In the genomic region with DNA sequence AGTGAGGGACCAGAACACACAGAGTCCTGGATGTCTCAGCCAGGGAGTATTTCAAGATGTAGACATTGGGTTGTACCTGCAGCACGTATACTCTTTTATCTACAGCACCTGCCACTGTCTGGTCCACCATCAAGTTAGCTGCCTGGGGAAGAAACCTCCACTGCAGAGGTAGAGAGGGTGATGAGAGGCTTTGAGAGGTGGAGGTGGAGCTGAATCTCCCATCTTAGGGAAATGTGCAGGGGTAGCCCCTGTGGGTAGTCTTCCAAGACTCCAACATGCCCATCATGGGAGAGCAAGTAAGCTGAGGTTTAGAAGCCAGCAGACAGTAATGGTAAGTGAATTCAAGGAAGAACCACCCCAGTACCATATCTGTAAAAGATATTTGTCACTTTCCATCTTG, we compare ENCODE assay signal across 34 cellular contexts.
"Had no signal": no experiment of that assay in that cellular context is flagged by ENCODE, and none has a peak within 500 bp of the region (broad histone marks: within the 10 kb centered on the region; RNA-seq: fewer than 3 reads in every experiment).

No MANE protein-coding gene starts in this region.

- H3K9me3 ChIP-seq: adrenal gland, body of pancreas, breast epithelium had no signal

- ATAC-seq: activated CD8-positive, alpha-beta T cell treated with anti-CD3 and anti-CD28 coated beads for 36 hours; activated naive CD4-positive, alpha-beta T cell treated with anti-CD3 and anti-CD28 coated beads, Interleukin-2, amount 50 U/mL, for 72 hours; activated T-cell treated with anti-CD3 and anti-CD28 coated beads, Interleukin-2, amount 50 U/mL, for 4 hours; activated T-cell treated with anti-CD3 and anti-CD28 coated beads, Interleukin-2, amount 50 U/mL, for 72 hours; activated T-helper 17 cell treated with anti-CD3 and anti-CD28 coated beads, Interleukin-2, amount 50 U/mL, for 72 hours; body of pancreas had no signal

- H3K4me1 Mint-ChIP-seq: activated B cell treated with CpG ODN at 0.5 μM for 24 hours; activated naive CD8-positive, alpha-beta T cell treated with anti-CD3 and anti-CD28 coated beads for 36 hours; activated T-helper 17 cell treated with anti-CD3 and anti-CD28 coated beads, Interleukin-2, amount 50 U/mL, for 72 hours had no signal

- H3K36me3 ChIP-seq: adrenal gland, brain microvascular endothelial cell, breast epithelium had no signal

- H3K4me3 Mint-ChIP-seq: activated B cell treated with CpG ODN at 0.5 μM for 24 hours; activated CD4-positive, alpha-beta memory T cell treated with anti-CD3 and anti-CD28 coated beads for 36 hours; activated CD8-positive, alpha-beta T cell treated with anti-CD3 and anti-CD28 coated beads for 36 hours; activated naive CD4-positive, alpha-beta T cell treated with anti-CD3 and anti-CD28 coated beads for 36 hours; activated naive CD8-positive, alpha-beta T cell treated with anti-CD3 and anti-CD28 coated beads for 36 hours; activated T-cell treated with anti-CD3 and anti-CD28 coated beads, Interleukin-2, amount 50 U/mL, for 4 hours; activated T-cell treated with anti-CD3 and anti-CD28 coated beads, Interleukin-2, amount 50 U/mL, for 72 hours; activated T-helper 1 cell treated with anti-CD3 and anti-CD28 coated beads, Interleukin-12 subunit alpha, Interleukin-12 subunit beta, Interleukin-2, Interleukin-4 antibody, amounts not matched to agents 30 ng/mL and 10 ng/mL and 1 ng/mL, durations not matched to agents 14 hours and 24 hours and 36 hours; activated T-helper 17 cell treated with anti-CD3 and anti-CD28 coated beads, Interleukin-2, amount 50 U/mL, for 72 hours; T-helper 1 cell treated with Interleukin-12 subunit alpha and Interleukin-12 subunit beta and Interleukin-4 antibody, amounts not matched to agents 30 μg/mL and 1 μg/mL, for 36 hours; T-helper 2 cell treated with Interferon-gamma antibody and Interleukin-4, amounts not matched to agents 5 μg/mL and 100 μg/mL, for 36 hours had no signal

- H3K27ac Mint-ChIP-seq: activated B cell treated with CpG ODN at 0.5 μM for 24 hours; activated CD4-positive, alpha-beta memory T cell treated with anti-CD3 and anti-CD28 coated beads for 36 hours; activated CD8-positive, alpha-beta T cell treated with anti-CD3 and anti-CD28 coated beads for 36 hours; activated naive CD4-positive, alpha-beta T cell treated with anti-CD3 and anti-CD28 coated beads for 36 hours; activated naive CD4-positive, alpha-beta T cell treated with anti-CD3 and anti-CD28 coated beads, Interleukin-2, amount 50 U/mL, for 72 hours; activated naive CD8-positive, alpha-beta T cell treated with anti-CD3 and anti-CD28 coated beads for 36 hours; activated T-cell treated with anti-CD3 and anti-CD28 coated beads, Interleukin-2, amount 50 U/mL, for 72 hours; activated T-helper 1 cell treated with anti-CD3 and anti-CD28 coated beads, Interleukin-12 subunit alpha, Interleukin-12 subunit beta, Interleukin-2, Interleukin-4 antibody, amounts not matched to agents 30 ng/mL and 10 ng/mL and 1 ng/mL, durations not matched to agents 14 hours and 24 hours and 36 hours; activated T-helper 17 cell treated with anti-CD3 and anti-CD28 coated beads, Interleukin-2, amount 50 U/mL, for 72 hours; T-helper 1 cell treated with Interleukin-12 subunit alpha and Interleukin-12 subunit beta and Interleukin-4 antibody, amounts not matched to agents 30 μg/mL and 1 μg/mL, for 36 hours; T-helper 2 cell treated with Interferon-gamma antibody and Interleukin-4, amounts not matched to agents 5 μg/mL and 100 μg/mL, for 36 hours had no signal

- DNase-seq: activated B cell treated with CpG ODN at 0.5 μM for 24 hours; activated CD4-positive, alpha-beta memory T cell treated with anti-CD3 and anti-CD28 coated beads for 36 hours; activated CD4-positive, alpha-beta T cell treated with anti-CD3 and anti-CD28 coated beads for 48 hours; activated CD4-positive, alpha-beta T cell treated with anti-CD3 and anti-CD28 coated beads, Interleukin-2, amount 50 U/mL, for 1 hour; activated CD4-positive, alpha-beta T cell treated with anti-CD3 and anti-CD28 coated beads, Interleukin-2, amount 50 U/mL, for 4 hours; activated CD4-positive, CD25-positive, alpha-beta regulatory T cell treated with anti-CD3 and anti-CD28 coated beads, Interleukin-2, amount 50 U/mL, for 72 hours; activated CD8-positive, alpha-beta memory T cell treated with anti-CD3 and anti-CD28 coated beads, Interleukin-2, amount 50 U/mL, for 4 hours; activated CD8-positive, alpha-beta T cell treated with anti-CD3 and anti-CD28 coated beads for 36 hours; activated effector memory CD4-positive, alpha-beta T cell treated with anti-CD3 and anti-CD28 coated beads, Interleukin-2, amount 50 U/mL, for 16 hours; activated gamma-delta T cell treated with Interleukin-2 at 50 U/mL for 16 hours; activated naive CD4-positive, alpha-beta T cell; activated naive CD4-positive, alpha-beta T cell treated with anti-CD3 and anti-CD28 coated beads for 36 hours; activated naive CD4-positive, alpha-beta T cell treated with anti-CD3 and anti-CD28 coated beads, Interleukin-2, amount 50 U/mL, for 16 hours; activated naive CD8-positive, alpha-beta T cell treated with anti-CD3 and anti-CD28 coated beads for 36 hours; activated T-cell treated with anti-CD3 and anti-CD28 coated beads for 4 hours; activated T-cell treated with anti-CD3 and anti-CD28 coated beads, Interleukin-2, amount 50 U/mL, for 1 hour; activated T-cell treated with anti-CD3 and anti-CD28 coated beads, Interleukin-2, amount 50 U/mL, for 4 hours; activated T-cell treated with anti-CD3 and anti-CD28 coated beads, Interleukin-2, amount 50 U/mL, for 72 hours; adrenal gland; amniotic stem cell; aorta; body of pancreas; brain microvascular endothelial cell; central memory CD4-positive, alpha-beta T cell; T-helper 1 cell; T-helper 2 cell; T-helper 9 cell had no signal

- H3K4me3 ChIP-seq: adrenal gland, body of pancreas, breast epithelium had no signal

- H3K27me3 Mint-ChIP-seq: activated B cell treated with CpG ODN at 0.5 μM for 24 hours; activated CD4-positive, alpha-beta memory T cell treated with anti-CD3 and anti-CD28 coated beads for 36 hours; activated CD8-positive, alpha-beta T cell treated with anti-CD3 and anti-CD28 coated beads for 36 hours; activated naive CD8-positive, alpha-beta T cell treated with anti-CD3 and anti-CD28 coated beads for 36 hours; activated T-helper 17 cell treated with anti-CD3 and anti-CD28 coated beads, Interleukin-2, amount 50 U/mL, for 72 hours had no signal

- H3K27ac ChIP-seq: adrenal gland, body of pancreas, brain microvascular endothelial cell, breast epithelium, VCaP had no signal

- H3K9me3 Mint-ChIP-seq: activated B cell treated with CpG ODN at 0.5 μM for 24 hours; activated CD4-positive, alpha-beta memory T cell treated with anti-CD3 and anti-CD28 coated beads for 36 hours; activated CD8-positive, alpha-beta T cell treated with anti-CD3 and anti-CD28 coated beads for 36 hours; activated naive CD4-positive, alpha-beta T cell treated with anti-CD3 and anti-CD28 coated beads for 36 hours; activated T-cell treated with anti-CD3 and anti-CD28 coated beads, Interleukin-2, amount 50 U/mL, for 4 hours; activated T-helper 1 cell treated with anti-CD3 and anti-CD28 coated beads, Interleukin-12 subunit alpha, Interleukin-12 subunit beta, Interleukin-2, Interleukin-4 antibody, amounts not matched to agents 30 ng/mL and 10 ng/mL and 1 ng/mL, durations not matched to agents 14 hours and 24 hours and 36 hours; activated T-helper 17 cell treated with anti-CD3 and anti-CD28 coated beads, Interleukin-2, amount 50 U/mL, for 72 hours; T-helper 1 cell treated with Interleukin-12 subunit alpha and Interleukin-12 subunit beta and Interleukin-4 antibody, amounts not matched to agents 30 μg/mL and 1 μg/mL, for 36 hours; T-helper 2 cell treated with Interferon-gamma antibody and Interleukin-4, amounts not matched to agents 5 μg/mL and 100 μg/mL, for 36 hours had no signal

- H3K27me3 ChIP-seq: adrenal gland, body of pancreas, brain microvascular endothelial cell, breast epithelium had no signal

- H3K4me1 ChIP-seq: adrenal gland, body of pancreas, breast epithelium had no signal

- H3K36me3 Mint-ChIP-seq: activated CD4-positive, alpha-beta memory T cell treated with anti-CD3 and anti-CD28 coated beads for 36 hours; activated naive CD4-positive, alpha-beta T cell treated with anti-CD3 and anti-CD28 coated beads, Interleukin-2, amount 50 U/mL, for 72 hours; activated naive CD8-positive, alpha-beta T cell treated with anti-CD3 and anti-CD28 coated beads for 36 hours had no signal
